8 cellular contexts compared by ENCODE assay signal in the genomic region with DNA sequence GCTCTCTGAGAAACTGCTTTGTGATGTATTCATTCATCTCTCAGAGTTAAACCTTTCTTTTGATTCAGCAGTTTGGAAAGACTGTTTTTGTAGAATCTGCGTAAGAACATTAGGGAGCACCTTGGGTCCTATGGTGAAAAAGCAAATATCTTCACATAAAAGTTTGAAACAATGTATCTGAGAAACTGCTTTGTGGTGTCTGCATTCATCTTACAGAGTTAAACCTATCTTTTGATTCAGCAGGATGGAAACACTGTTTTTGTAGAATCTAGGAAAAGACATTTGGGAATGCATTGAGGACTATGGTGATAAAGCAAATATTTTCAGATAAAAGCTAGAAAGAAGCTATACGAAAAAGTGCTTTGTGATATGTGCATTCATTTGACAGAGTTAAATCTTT.
"Had no signal": no experiment of that assay in that cellular context is flagged by ENCODE, and none has a peak within 500 bp of the region (broad histone marks: within the 10 kb centered on the region; RNA-seq: fewer than 3 reads in every experiment).

No MANE protein-coding gene starts in this region.

- FAIRE-seq: HepG2, HTR-8/SVneo, K562 had no signal

- H3K27ac ChIP-seq: HL-60 had no signal

- DNase-seq: IMR-90, KBM-7, KG1 had no signal

- H3K27ac Mint-ChIP-seq: IgD-negative memory B cell had no signal

- ATAC-seq: HepG2, K562 had no signal

- H3K4me3 ChIP-seq: K562 had no signal

- H3K4me1 Mint-ChIP-seq: IgD-negative memory B cell had no signal

- H3K4me3 Mint-ChIP-seq: IgD-negative memory B cell had no signal

- H3K27me3 Mint-ChIP-seq: IgD-negative memory B cell had no signal
